ENCODE assay signal across 9 cellular contexts in the genomic region with DNA sequence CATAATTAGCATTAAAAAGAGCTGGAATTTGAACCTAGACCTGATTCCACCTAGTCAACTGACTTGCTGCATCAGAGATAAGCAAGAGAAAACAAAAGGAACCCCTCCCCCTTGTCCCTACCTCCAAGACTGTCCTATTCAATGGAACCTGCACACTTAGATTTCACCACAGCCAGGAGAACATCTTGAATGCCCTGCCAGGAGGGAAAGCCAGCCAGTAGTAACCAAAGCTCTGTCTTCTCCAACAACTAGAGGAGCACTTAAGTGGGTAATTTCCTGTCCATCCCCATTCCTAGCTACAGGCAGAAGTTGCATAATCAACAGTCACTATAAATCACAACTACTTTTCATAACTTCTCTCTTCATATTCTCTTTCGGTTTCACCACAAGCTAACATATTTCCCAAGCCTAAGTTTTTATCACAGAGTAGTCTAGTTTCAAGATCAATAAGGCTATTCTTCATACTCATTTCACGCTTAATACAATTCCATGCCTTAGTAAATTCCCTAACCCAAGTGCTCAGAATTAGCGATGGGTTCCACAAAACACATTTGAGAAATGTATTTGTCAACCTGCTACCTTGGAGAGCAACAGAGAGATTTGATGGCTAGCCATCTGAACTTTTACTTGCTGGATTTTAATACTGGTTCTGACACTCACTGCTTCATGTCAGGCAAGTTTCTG. TPM values are rescaled to one million over a fixed set of nuclear protein-coding genes. Genes with fewer than 3 reads are reported as not detected.
DNase-seq lines count a peak whose midpoint lies in the region; ATAC-seq and TF ChIP-seq lines count a peak whose summit lies in the region.
"Had no signal": no experiment of that assay in that cellular context is flagged by ENCODE, and none has a peak within 500 bp of the region (broad histone marks: within the 10 kb centered on the region; RNA-seq: fewer than 3 reads in every experiment).

No MANE protein-coding gene starts in this region.

- WGBS in thyroid gland, 2 donors = 40 to 46% methylated on average over 3 of the region's 3 CpGs

- ATAC-seq in activated T-cell treated with anti-CD3 and anti-CD28 coated beads, Interleukin-2, amount 50 U/mL, for 72 hours (replicated peaks in 1 of 2) = no peak

- H3K9me3 Mint-ChIP-seq in activated T-cell treated with anti-CD3 and anti-CD28 coated beads, Interleukin-2, amount 50 U/mL, for 72 hours = peaks cover 0 to 6% of the 10 kb centered on the region in 2 donors

- TF ChIP-seq CTCF in Peyer's patch (IDR thresholded peaks at IDR 0.05) = no peak
- TF ChIP-seq CTCF in fibroblast of the aortic adventitia (IDR thresholded peaks at IDR 0.05; ENCODE audit: insufficient read depth, low read length) = no peak
- no peak for TF ChIP-seq CTCF in thyroid gland (IDR thresholded peaks at IDR 0.05)

- peak overlapping the region; percentile 2 to 90 for H3K4me3 Mint-ChIP-seq in activated T-cell treated with anti-CD3 and anti-CD28 coated beads, Interleukin-2, amount 50 U/mL, for 72 hours

- TF ChIP-seq POLR2A in Peyer's patch (IDR thresholded peaks at IDR 0.05) (peak in 1 of 2 donors; percentile 32), thyroid gland (IDR thresholded peaks at IDR 0.05) (no peak)

- H3K4me1 ChIP-seq in Peyer's patch (peaks cover 6 to 31% (median 12%) of the 10 kb centered on the region in 4 donors), thyroid gland (peaks cover 26 to 28% of the 10 kb centered on the region in 2 donors)

- no peaks in the 10 kb centered on the region for H3K36me3 ChIP-seq in Peyer's patch
- no peaks in the 10 kb centered on the region for H3K36me3 ChIP-seq in thyroid gland

- peaks cover 38% of the 10 kb centered on the region for H3K4me1 Mint-ChIP-seq in activated T-cell treated with anti-CD3 and anti-CD28 coated beads, Interleukin-2, amount 50 U/mL, for 72 hours (ENCODE audit: low read depth)

- H3K36me3 Mint-ChIP-seq in activated T-cell treated with anti-CD3 and anti-CD28 coated beads, Interleukin-2, amount 50 U/mL, for 72 hours (ENCODE audit: insufficient read depth in 2 of 2) = peaks cover 3 to 11% of the 10 kb centered on the region in 2 donors

- H3K4me3 ChIP-seq in Peyer's patch (peak overlapping the region in 2 of 4 donors; percentile 84 to 86), fibroblast of the aortic adventitia (ENCODE audit: low read depth, low read length) (peak overlapping the region; percentile 13), thyroid gland (replicated peaks in 1 of 3) (no peak overlapping the region)

- H3K27me3 Mint-ChIP-seq in activated T-cell treated with anti-CD3 and anti-CD28 coated beads, Interleukin-2, amount 50 U/mL, for 72 hours (ENCODE audit: low read depth) = peaks cover 5% of the 10 kb centered on the region

- no peak for DNase-seq in activated T-cell treated with anti-CD3 and anti-CD28 coated beads, Interleukin-2, amount 50 U/mL, for 72 hours
- DNase-seq in activated T-cell treated with anti-CD3 and anti-CD28 coated beads for 4 hours (no peak), Peyer's patch (peak in 1 of 3 donors; percentile 53), fibroblast of the aortic adventitia (ENCODE audit: low read depth) (peak; percentile 74), thyroid gland (peak; percentile 7 to 22), activated gamma-delta T cell (lab: John Stamatoyannopoulos, UW) (no peak), hippocampal formation (lab: John Stamatoyannopoulos, UW) (no peak), substantia nigra (lab: John Stamatoyannopoulos, UW) (no peak)
- DNase-seq: DMS153 had no signal

- H3K27me3 ChIP-seq in Peyer's patch (no peaks in the 10 kb centered on the region), thyroid gland (no peaks in the 10 kb centered on the region)

- H3K9me3 ChIP-seq in Peyer's patch (no peaks in the 10 kb centered on the region), thyroid gland (no peaks in the 10 kb centered on the region)

- intact Hi-C loops in thyroid gland (cut with DNase I) = no loop called here

- peak overlapping the region; percentile 14 for H3K27ac Mint-ChIP-seq in activated T-cell treated with anti-CD3 and anti-CD28 coated beads, Interleukin-2, amount 50 U/mL, for 72 hours

- peak overlapping the region in 3 of 4 donors; percentile 21 to 91 (median 83) for H3K27ac ChIP-seq in Peyer's patch
- no peak overlapping the region for H3K27ac ChIP-seq in thyroid gland
- H3K27ac ChIP-seq in substantia nigra (ENCODE audit: low read depth, low read length, poor library complexity, severe bottlenecking) = no peak overlapping the region

RNA-seq across cellular contexts. Expression of gene DENND1A, which starts 2.2 kb away (rescaled TPM):
- total RNA-seq in activated T-cell treated with anti-CD3 and anti-CD28 coated beads, Interleukin-2, amount 50 U/mL, for 72 hours = 10 to 100 TPM; 18.3 to 18.5 TPM
- total RNA-seq in Peyer's patch (10 to 100 TPM; 37.1 to 55.3 (median 50.0) TPM), fibroblast of the aortic adventitia (ENCODE audit: low replicate concordance) (13.1 and 27.7 TPM in 2 replicates), thyroid gland (10 to 100 TPM; 18.8 to 34.4 (median 28.2) TPM)

Comparison
In these comparisons a context has a peak if more than half of its experiments do, and no peak if none do; other contexts are left out.
1. DNase-seq: peak in fibroblast of the aortic adventitia (single experiment) and thyroid gland (2 of 2); none in activated T-cell treated with anti-CD3 and anti-CD28 coated beads, Interleukin-2, amount 50 U/mL, for 72 hours (0 of 2), activated T-cell treated with anti-CD3 and anti-CD28 coated beads for 4 hours (single experiment), activated gamma-delta T cell (single experiment), hippocampal formation (0 of 2) and substantia nigra (0 of 49).
2. H3K27ac ChIP-seq: peak in Peyer's patch (3 of 4); none in thyroid gland (0 of 3) and substantia nigra (single experiment).